ENCODE assay signal across 20 cellular contexts in the genomic region with DNA sequence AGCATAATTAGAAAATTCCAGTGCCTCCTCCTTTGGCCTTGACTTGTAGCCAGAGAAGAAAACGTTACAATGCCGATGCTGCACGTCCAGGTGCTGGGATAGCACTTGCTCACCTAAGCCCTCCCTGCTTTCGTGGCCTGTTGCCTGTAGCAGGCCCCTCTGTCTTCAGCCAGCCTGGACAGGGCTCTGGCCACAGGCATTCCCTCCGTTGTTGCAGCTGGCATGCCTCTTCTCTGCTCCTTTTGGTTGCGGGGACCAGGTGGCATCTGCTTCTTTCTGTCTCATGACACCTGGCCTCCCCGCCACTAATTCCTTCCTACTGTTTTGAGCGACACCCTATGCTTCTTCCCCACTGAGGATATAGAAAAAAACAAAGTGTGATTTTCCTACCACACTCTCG.
"Had no signal": no experiment of that assay in that cellular context is flagged by ENCODE, and none has a peak within 500 bp of the region (broad histone marks: within the 10 kb centered on the region; RNA-seq: fewer than 3 reads in every experiment).

No MANE protein-coding gene starts in this region.

- H3K27me3 Mint-ChIP-seq: activated CD4-positive, alpha-beta T cell treated with anti-CD3 and anti-CD28 coated beads, Interleukin-2, amount 10 ng/mL, durations not matched to agents 24 days and 14 days; activated T-helper 17 cell treated with anti-CD3 and anti-CD28 coated beads, Interleukin-2, amount 50 U/mL, for 72 hours; effector memory CD8-positive, alpha-beta T cell; progenitor cell of endocrine pancreas had no signal

- H3K4me1 ChIP-seq: colonic mucosa, left ventricle myocardium inferior, upper lobe of right lung had no signal

- H3K9me3 ChIP-seq: adrenal gland, colonic mucosa, esophagus muscularis mucosa, left ventricle myocardium inferior, sigmoid colon, upper lobe of right lung had no signal

- H3K27ac ChIP-seq: adrenal gland, colonic mucosa, dorsolateral prefrontal cortex, esophagus muscularis mucosa, left ventricle myocardium inferior, sigmoid colon, upper lobe of right lung had no signal

- H3K36me3 Mint-ChIP-seq: activated naive CD4-positive, alpha-beta T cell treated with anti-CD3 and anti-CD28 coated beads, Interleukin-2, amount 50 U/mL, for 72 hours; natural killer cell had no signal

- DNase-seq: activated CD4-positive, alpha-beta T cell treated with anti-CD3 and anti-CD28 coated beads, Interleukin-2, amount 10 ng/mL, durations not matched to agents 24 days and 14 days; activated CD8-positive, alpha-beta T cell treated with anti-CD3 and anti-CD28 coated beads, Interleukin-2, amount 10 ng/mL, durations not matched to agents 7 days and 5 days; adrenal gland; central memory CD4-positive, alpha-beta T cell; colonic mucosa; effector memory CD8-positive, alpha-beta T cell; hippocampal formation; left ventricle myocardium inferior; natural killer cell; retina; sigmoid colon; stimulated activated CD4-positive, alpha-beta T cell treated with anti-CD3 and anti-CD28 coated beads, Interleukin-4, amount 100 ng/mL, for 24 hours; stimulated activated naive CD8-positive, alpha-beta T cell treated with anti-CD3 and anti-CD28 coated beads, Interleukin-15, Interleukin-2, amounts not matched to agents 100 U/mL and 50 U/mL, for 24 hours; T-helper 1 cell; upper lobe of right lung had no signal

- H3K9me3 Mint-ChIP-seq: activated CD4-positive, alpha-beta T cell treated with anti-CD3 and anti-CD28 coated beads, Interleukin-2, amount 10 ng/mL, durations not matched to agents 24 days and 14 days; activated naive CD4-positive, alpha-beta T cell treated with anti-CD3 and anti-CD28 coated beads, Interleukin-2, amount 50 U/mL, for 72 hours; activated T-helper 17 cell treated with anti-CD3 and anti-CD28 coated beads, Interleukin-2, amount 50 U/mL, for 72 hours; effector memory CD8-positive, alpha-beta T cell; natural killer cell had no signal

- H3K4me3 ChIP-seq: adrenal gland, colonic mucosa, dorsolateral prefrontal cortex, esophagus muscularis mucosa, left ventricle myocardium inferior, sigmoid colon, upper lobe of right lung had no signal

- H3K4me3 Mint-ChIP-seq: activated CD4-positive, alpha-beta T cell treated with anti-CD3 and anti-CD28 coated beads, Interleukin-2, amount 10 ng/mL, durations not matched to agents 24 days and 14 days; activated CD8-positive, alpha-beta T cell treated with anti-CD3 and anti-CD28 coated beads, Interleukin-2, amount 10 ng/mL, durations not matched to agents 7 days and 5 days; activated T-helper 17 cell treated with anti-CD3 and anti-CD28 coated beads, Interleukin-2, amount 50 U/mL, for 72 hours; effector memory CD8-positive, alpha-beta T cell; natural killer cell had no signal

- H3K27me3 ChIP-seq: adrenal gland, colonic mucosa, dorsolateral prefrontal cortex, esophagus muscularis mucosa, sigmoid colon, upper lobe of right lung had no signal

- H3K27ac Mint-ChIP-seq: activated CD4-positive, alpha-beta T cell treated with anti-CD3 and anti-CD28 coated beads, Interleukin-2, amount 10 ng/mL, durations not matched to agents 24 days and 14 days; activated CD8-positive, alpha-beta T cell treated with anti-CD3 and anti-CD28 coated beads, Interleukin-2, amount 10 ng/mL, durations not matched to agents 7 days and 5 days; activated T-helper 17 cell treated with anti-CD3 and anti-CD28 coated beads, Interleukin-2, amount 50 U/mL, for 72 hours; effector memory CD8-positive, alpha-beta T cell; natural killer cell; progenitor cell of endocrine pancreas had no signal

- ATAC-seq: activated CD8-positive, alpha-beta T cell treated with anti-CD3 and anti-CD28 coated beads, Interleukin-2, amount 10 ng/mL, durations not matched to agents 7 days and 5 days; activated naive CD4-positive, alpha-beta T cell treated with anti-CD3 and anti-CD28 coated beads, Interleukin-2, amount 50 U/mL, for 72 hours; activated T-helper 17 cell treated with anti-CD3 and anti-CD28 coated beads, Interleukin-2, amount 50 U/mL, for 72 hours; effector memory CD8-positive, alpha-beta T cell; natural killer cell; stimulated activated naive CD8-positive, alpha-beta T cell treated with anti-CD3 and anti-CD28 coated beads, Interleukin-15, Interleukin-2, amounts not matched to agents 100 U/mL and 50 U/mL, for 24 hours; upper lobe of right lung had no signal

- H3K36me3 ChIP-seq: colonic mucosa had no signal
